ENCODE assay signal across 31 cellular contexts in genomic region chr2:18557121-18557520, GRCh38. TPM values are rescaled to one million over a fixed set of nuclear protein-coding genes. Genes with fewer than 3 reads are reported as not detected.
DNase-seq lines count a peak whose midpoint lies in the region; ATAC-seq and TF ChIP-seq lines count a peak whose summit lies in the region.
"Had no signal": no experiment of that assay in that cellular context is flagged by ENCODE, and none has a peak within 500 bp of the region (broad histone marks: within the 10 kb centered on the region; RNA-seq: fewer than 3 reads in every experiment).

No MANE protein-coding gene starts in this region.

- H3K9me3 ChIP-seq in CD4-positive, alpha-beta T cell (ENCODE audit: control insufficient read depth, low read length): no peaks in the 10 kb centered on the region
- H3K9me3 ChIP-seq: HAP-1, SJSA1 had no signal

- H3K36me3 Mint-ChIP-seq in CD4-positive, alpha-beta T cell (ENCODE audit: low read depth): peaks cover 60% of the 10 kb centered on the region
- H3K36me3 Mint-ChIP-seq in chondrocyte (ENCODE audit: low read depth): peaks cover 11% of the 10 kb centered on the region
- H3K36me3 Mint-ChIP-seq in neural crest cell (ENCODE audit: low read depth): peaks cover 19% of the 10 kb centered on the region
- H3K36me3 Mint-ChIP-seq in MCF 10A (ENCODE audit: insufficient read depth, unreplicated experiment): peaks cover 12% of the 10 kb centered on the region

- no peaks in the 10 kb centered on the region for H3K27me3 ChIP-seq in ACC112 (ENCODE audit: insufficient read depth, low read length)
- no peaks in the 10 kb centered on the region for H3K27me3 ChIP-seq in CD4-positive, alpha-beta T cell (ENCODE audit: control insufficient read depth, insufficient read depth, low read length)
- H3K27me3 ChIP-seq: SJSA1 had no signal

- H3K9me3 Mint-ChIP-seq in CD4-positive, alpha-beta T cell: no peaks in the 10 kb centered on the region
- peaks cover under 1% of the 10 kb centered on the region for H3K9me3 Mint-ChIP-seq in chondrocyte (ENCODE audit: low read depth)
- peaks cover 1% of the 10 kb centered on the region for H3K9me3 Mint-ChIP-seq in neural crest cell
- no peaks in the 10 kb centered on the region for H3K9me3 Mint-ChIP-seq in MCF 10A (ENCODE audit: unreplicated experiment)
- H3K9me3 Mint-ChIP-seq: CD8-positive, alpha-beta memory T cell; HFFc6 had no signal

- peak overlapping the region; percentile 42 for H3K4me3 Mint-ChIP-seq in CD4-positive, alpha-beta T cell
- no peak overlapping the region for H3K4me3 Mint-ChIP-seq in chondrocyte (ENCODE audit: unreplicated experiment)
- peak overlapping the region; percentile 72 for H3K4me3 Mint-ChIP-seq in neural crest cell
- H3K4me3 Mint-ChIP-seq in MCF 10A (ENCODE audit: unreplicated experiment): no peak overlapping the region
- H3K4me3 Mint-ChIP-seq: B cell had no signal

- H3K79me2 ChIP-seq in ACC112 (ENCODE audit: control insufficient read depth, insufficient read depth, low read length, unreplicated experiment): peaks cover 44% of the 10 kb centered on the region

- BruUV-seq in MCF 10A (replicated peaks; lab: Mats Ljungman, UMichigan): no TSS peak

- H3K4me1 Mint-ChIP-seq in CD4-positive, alpha-beta T cell (ENCODE audit: low read depth): peaks cover 76% of the 10 kb centered on the region
- peaks cover 64% of the 10 kb centered on the region for H3K4me1 Mint-ChIP-seq in chondrocyte (ENCODE audit: low read depth)
- H3K4me1 Mint-ChIP-seq in neural crest cell: peaks cover 37% of the 10 kb centered on the region
- H3K4me1 Mint-ChIP-seq in MCF 10A (ENCODE audit: insufficient read depth, unreplicated experiment): peaks cover 23% of the 10 kb centered on the region

- CTCF ChIA-PET in CD4-positive, alpha-beta T cell (lab: Charles Lee): no interaction called here
- CTCF ChIA-PET in MCF 10A (lab: Yijun Ruan, JAX): interaction anchor here (0.9 kb wide), 1 partner anchor 37 kb away, joined by 3 read pairs; no protein-coding TSS in a partner anchor

- H3K4me1 ChIP-seq in ACC112 (ENCODE audit: control insufficient read depth, insufficient read depth, low read length, unreplicated experiment): peaks cover 48% of the 10 kb centered on the region

- peaks cover 16% of the 10 kb centered on the region for H3K36me3 ChIP-seq in ACC112 (ENCODE audit: insufficient read depth, low read length)

- DNase-seq in CD4-positive, alpha-beta T cell: no peak
- DNase-seq in chondrocyte (ENCODE audit: low spot score) (no peak), neural crest cell (ENCODE audit: low read depth, low spot score) (no peak), NCI-H1048 (lab: John Stamatoyannopoulos, UW) (no peak), MCF 10A (ENCODE audit: unreplicated experiment) (no peak)
- DNase-seq: CD8-positive, alpha-beta memory T cell; DMS 273 treated with DMSO at 0.1 percent for 48 hours; DMS79; EL; GDM1; GOT3; HFFc6; Kasumi-1; MM.1S; NCI-H1694 treated with DMSO at 0.1 percent for 48 hours; NCI-H2171 treated with DMSO at 0.1 percent for 48 hours; NCI-H345; NCI-H510A treated with DMSO at 0.1 percent for 48 hours; NCI-H748 treated with DMSO at 0.1 percent for 48 hours; PC-9 had no signal

- 0 out of 2 replicates have a peak overlapping the region, but pooled peaks have one; percentile 1 for H3K27ac ChIP-seq in ACC112 (ENCODE audit: low read depth, low read length)
- no peak overlapping the region for H3K27ac ChIP-seq in CD4-positive, alpha-beta T cell (ENCODE audit: low read depth, low read length)
- H3K27ac ChIP-seq: C4-2B, PC-9, SJSA1 had no signal

- no peak overlapping the region for H2AFZ ChIP-seq in ACC112 (ENCODE audit: low read length, unreplicated experiment)
- H2AFZ ChIP-seq: PC-9 had no signal

- H3K27ac Mint-ChIP-seq in CD4-positive, alpha-beta T cell: no peak overlapping the region
- H3K27ac Mint-ChIP-seq in chondrocyte (ENCODE audit: unreplicated experiment) (peak overlapping the region; percentile 2), neural crest cell (ENCODE audit: unreplicated experiment) (no peak overlapping the region), MCF 10A (ENCODE audit: low read depth, unreplicated experiment) (no peak overlapping the region)
- H3K27ac Mint-ChIP-seq: B cell, HFFc6 had no signal

- POLR2A ChIA-PET in CD4-positive, alpha-beta T cell (lab: Charles Lee): no interaction called here
- POLR2A ChIA-PET in MCF 10A (lab: Yijun Ruan, JAX): interaction anchor here (0.7 kb wide), 1 partner anchor 16 kb away, joined by 3 read pairs; no protein-coding TSS in a partner anchor

- H3K4me3 ChIP-seq in ACC112 (ENCODE audit: low read depth, low read length): no peak overlapping the region
- H3K4me3 ChIP-seq: GM12878, HAP-1, K562, PC-9, SJSA1 had no signal

- no peak for TF ChIP-seq CTCF in CD4-positive, alpha-beta T cell (IDR thresholded peaks at IDR 0.05)
- TF ChIP-seq CTCF in chondrocyte (IDR thresholded peaks at IDR 0.05): no peak
- no peak for TF ChIP-seq CTCF in neural crest cell (conservative IDR thresholded peaks at IDR 0.05)
- no peak for TF ChIP-seq CTCF in MCF 10A (IDR thresholded peaks at IDR 0.05; ENCODE audit: unreplicated experiment)

- ATAC-seq in CD4-positive, alpha-beta T cell (ENCODE audit: poor library complexity): no peak
- no peak for ATAC-seq in HG02588 (IDR thresholded peaks at IDR 0.05; ENCODE audit: unreplicated experiment)
- ATAC-seq: GM12878, K562, Right ventricle myocardium inferior had no signal

- intact Hi-C loops in CD4-positive, alpha-beta T cell (cut with DNase I, micrococcal nuclease): loop anchor here in 1 of 2 experiments (10.0 kb wide), 1 partner anchor 1798 kb away; the partner anchor contains the start of gene PUM2
- intact Hi-C loops in MCF 10A (cut with micrococcal nuclease): no loop called here

- no peaks in the 10 kb centered on the region for H3K27me3 Mint-ChIP-seq in CD4-positive, alpha-beta T cell
- no peaks in the 10 kb centered on the region for H3K27me3 Mint-ChIP-seq in chondrocyte (ENCODE audit: low read depth)
- H3K27me3 Mint-ChIP-seq in neural crest cell (ENCODE audit: low read depth): no peaks in the 10 kb centered on the region
- H3K27me3 Mint-ChIP-seq in MCF 10A (ENCODE audit: insufficient read depth, unreplicated experiment): no peaks in the 10 kb centered on the region
- H3K27me3 Mint-ChIP-seq: B cell had no signal

RNA-seq across cellular contexts. Expression of gene RDH14, which starts 3.3 kb away (rescaled TPM):
- total RNA-seq in CD4-positive, alpha-beta T cell: 10 to 100 TPM; 11.4 to 12.7 TPM
- total RNA-seq in chondrocyte (17.1 to 18.8 TPM (median 17.3 TPM) in 3 replicates), neural crest cell (18.7 and 19.4 TPM in 2 replicates), MCF 10A (2022) (14.5 and 19.2 TPM in 2 replicates)

RNA-seq across cellular contexts. Expression of gene NT5C1B, which starts 32.2 kb away (rescaled TPM):
- total RNA-seq in CD4-positive, alpha-beta T cell: not detected
- not detected in 3 replicates for total RNA-seq in chondrocyte
- total RNA-seq in neural crest cell: not detected in 2 replicates
- not detected in 2 replicates for total RNA-seq in MCF 10A (2022)
- total RNA-seq: A673; B cell; CD8-positive, alpha-beta memory T cell; GM12878; HFFc6; K562; PC-9; Right ventricle myocardium inferior; RPMI7951; SJSA1 had no signal

Comparison
In these comparisons a context has a peak if more than half of its experiments do, and no peak if none do; other contexts are left out.
1. H3K4me3 Mint-ChIP-seq: peak in CD4-positive, alpha-beta T cell (single experiment) and neural crest cell (single experiment); none in chondrocyte (single experiment) and MCF 10A (single experiment).